ENCODE assay signal across 22 cellular contexts in the genomic region with DNA sequence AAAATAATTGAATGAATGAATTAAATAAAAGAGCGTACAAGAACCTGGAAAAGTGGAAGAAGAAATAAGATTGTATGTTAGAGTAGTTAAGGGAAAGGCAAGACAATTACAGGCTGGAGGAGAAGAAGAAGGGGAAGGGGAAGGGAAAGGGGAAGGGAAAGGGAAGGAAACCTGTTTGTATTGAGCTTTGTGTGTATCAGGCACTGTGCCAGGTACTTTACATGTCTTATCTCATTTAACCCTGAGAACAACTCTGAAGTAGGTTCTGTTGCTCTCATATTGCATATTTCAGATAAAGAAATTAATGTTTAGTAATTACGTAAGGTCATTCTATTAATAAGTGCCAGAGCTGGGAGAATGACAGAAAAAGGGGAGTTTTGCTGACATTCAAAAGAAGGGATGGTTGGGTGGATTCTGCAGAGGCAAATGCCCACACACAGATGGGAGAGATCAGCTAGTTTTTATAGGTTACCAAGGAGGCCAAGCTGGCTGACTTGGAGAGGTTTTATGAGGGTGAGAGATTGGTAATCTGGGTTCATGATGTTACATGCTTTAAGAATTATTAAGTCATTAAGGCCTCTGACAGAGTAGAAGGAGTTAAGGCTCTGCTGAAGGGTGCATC.
"Had no signal": no experiment of that assay in that cellular context is flagged by ENCODE, and none has a peak within 500 bp of the region (broad histone marks: within the 10 kb centered on the region; RNA-seq: fewer than 3 reads in every experiment).

No MANE protein-coding gene starts in this region.

- ATAC-seq: left ventricle myocardium superior; sciatic nerve; stimulated activated naive B cell treated with anti-CD40 and anti-IgM and Interleukin-4, amounts not matched to agents 10 μg/mL and 1 μg/mL and 100 μg/mL, for 72 hours had no signal

- DNase-seq: activated CD4-positive, alpha-beta memory T cell treated with anti-CD3 and anti-CD28 coated beads for 36 hours; activated CD4-positive, alpha-beta T cell treated with anti-CD3 and anti-CD28 coated beads for 4 hours; activated CD8-positive, alpha-beta memory T cell treated with anti-CD3 and anti-CD28 coated beads, Interleukin-2, amount 50 U/mL, for 4 hours; activated gamma-delta T cell treated with Interleukin-2 at 50 U/mL for 16 hours; activated naive CD4-positive, alpha-beta T cell treated with anti-CD3 and anti-CD28 coated beads, Interleukin-2, amount 50 U/mL, for 16 hours; activated T-cell treated with anti-CD3 and anti-CD28 coated beads, Interleukin-2, amount 50 U/mL, for 1 hour; amniotic stem cell; central memory CD4-positive, alpha-beta T cell; esophagus squamous epithelium; foreskin melanocyte; left ventricle myocardium superior; stimulated activated CD4-positive, alpha-beta T cell treated with anti-CD3 and anti-CD28 coated beads, Interleukin-1b, Interleukin-23, amount 100 ng/mL, for 48 hours; stimulated activated CD4-positive, alpha-beta T cell treated with anti-CD3 and anti-CD28 coated beads, Interleukin-4, amount 100 ng/mL, for 4 hours; stimulated activated naive B cell treated with anti-CD40 and anti-IgM and Interleukin-4, amounts not matched to agents 10 μg/mL and 1 μg/mL and 100 μg/mL, for 72 hours; stomach; T-helper 9 cell; thyroid gland; upper lobe of left lung had no signal

- H3K27me3 ChIP-seq: esophagus squamous epithelium, stomach, thyroid gland, upper lobe of left lung had no signal

- H3K9me3 ChIP-seq: esophagus squamous epithelium, stomach, thyroid gland, upper lobe of left lung had no signal

- H3K4me3 ChIP-seq: esophagus squamous epithelium, skin epidermis, stomach, thyroid gland, upper lobe of left lung had no signal

- H3K4me1 ChIP-seq: thyroid gland, upper lobe of left lung had no signal

- H3K27ac ChIP-seq: epithelial cell of prostate, esophagus squamous epithelium, skin epidermis, stomach, thyroid gland, upper lobe of left lung, VCaP had no signal

- H3K36me3 ChIP-seq: esophagus squamous epithelium, stomach, thyroid gland, upper lobe of left lung had no signal
